Comparison of ENCODE assay signal across 1 cellular context in the genomic region with DNA sequence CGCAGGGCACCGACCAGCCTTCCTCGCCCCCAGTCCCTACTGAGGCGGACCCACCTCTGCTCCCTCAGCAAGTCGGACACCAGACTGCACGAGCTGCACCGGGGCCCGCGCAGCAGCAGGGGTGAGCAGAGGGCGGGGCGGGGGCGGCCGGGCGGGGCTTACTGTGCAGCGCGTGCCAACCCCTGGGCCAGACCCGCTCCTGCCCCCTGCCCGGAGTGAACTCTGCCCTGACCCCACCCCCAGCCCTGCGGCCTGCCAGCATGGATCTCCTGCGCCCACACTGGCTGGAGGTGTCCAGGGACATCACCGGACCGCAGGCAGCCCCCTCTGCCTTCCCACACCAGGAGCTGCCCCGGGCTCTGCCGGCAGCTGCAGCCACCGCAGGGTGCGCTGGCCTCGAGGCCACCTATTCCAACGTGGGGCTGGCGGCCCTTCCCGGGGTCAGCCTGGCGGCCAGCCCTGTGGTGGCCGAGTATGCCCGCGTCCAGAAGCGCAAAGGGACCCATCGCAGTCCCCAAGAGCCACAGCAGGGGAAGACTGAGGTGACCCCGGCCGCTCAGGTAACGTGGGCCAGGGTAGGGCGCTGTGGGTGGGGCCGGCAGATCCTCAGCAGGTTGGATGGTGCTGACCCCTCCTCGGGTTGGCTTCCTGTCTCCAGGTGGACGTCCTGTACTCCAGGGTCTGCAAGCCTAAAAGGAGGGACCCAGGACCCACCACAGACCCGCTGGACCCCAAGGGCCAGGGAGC.
TF ChIP-seq lines count a peak whose summit lies in the region.

No MANE protein-coding gene starts in this region.

TF ChIP-seq in HepG2, 621 proteins besides CTCF, POLR2A, EP300 and RAD21 (continued from another document and continues in another):
- TF ChIP-seq, protein P1, sequence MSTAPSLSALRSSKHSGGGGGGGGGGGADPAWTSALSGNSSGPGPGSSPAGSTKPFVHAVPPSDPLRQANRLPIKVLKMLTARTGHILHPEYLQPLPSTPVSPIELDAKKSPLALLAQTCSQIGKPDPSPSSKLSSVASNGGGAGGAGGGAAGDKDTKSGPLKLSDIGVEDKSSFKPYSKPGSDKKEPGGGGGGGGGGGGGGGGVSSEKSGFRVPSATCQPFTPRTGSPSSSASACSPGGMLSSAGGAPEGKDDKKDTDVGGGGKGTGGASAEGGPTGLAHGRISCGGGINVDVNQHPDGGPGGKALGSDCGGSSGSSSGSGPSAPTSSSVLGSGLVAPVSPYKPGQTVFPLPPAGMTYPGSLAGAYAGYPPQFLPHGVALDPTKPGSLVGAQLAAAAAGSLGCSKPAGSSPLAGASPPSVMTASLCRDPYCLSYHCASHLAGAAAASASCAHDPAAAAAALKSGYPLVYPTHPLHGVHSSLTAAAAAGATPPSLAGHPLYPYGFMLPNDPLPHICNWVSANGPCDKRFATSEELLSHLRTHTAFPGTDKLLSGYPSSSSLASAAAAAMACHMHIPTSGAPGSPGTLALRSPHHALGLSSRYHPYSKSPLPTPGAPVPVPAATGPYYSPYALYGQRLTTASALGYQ (CRISPR knock-in tag; IDR thresholded peaks at IDR 0.05), result no peak; the same call in 1 of the 2 replicates
- TF ChIP-seq ZC3H4 (CRISPR knock-in tag; IDR thresholded peaks at IDR 0.05; ENCODE audit: borderline replicate concordance) (peak; percentile 81; the same call in 1 of the 2 replicates), XRCC5 (optimal IDR thresholded peaks at IDR 0.05; ENCODE audit: low read length) (peak; percentile 33), ZBTB20 (CRISPR knock-in tag; IDR thresholded peaks at IDR 0.05; ENCODE audit: borderline replicate concordance, low read depth) (peak; percentile 84), NR2F6 (IDR thresholded peaks at IDR 0.05) (peak; percentile 78), NR2F6 (CRISPR knock-in tag; IDR thresholded peaks at IDR 0.05) (peak; percentile 96), PRPF4 (IDR thresholded peaks at IDR 0.05; ENCODE audit: low read depth, low read length, poor library complexity, severe bottlenecking) (no peak), HHEX (CRISPR knock-in tag; IDR thresholded peaks at IDR 0.05) (peak; percentile 11; the same call in 1 of the 2 replicates), ZNF724P (CRISPR knock-in tag; IDR thresholded peaks at IDR 0.05; ENCODE audit: borderline replicate concordance) (peak; percentile 84; the same call in 1 of the 2 replicates), HOXA3 (CRISPR knock-in tag; IDR thresholded peaks at IDR 0.05) (peak; percentile 82), SOX6 (IDR thresholded peaks at IDR 0.05) (no peak), SOX6 (CRISPR knock-in tag; IDR thresholded peaks at IDR 0.05) (peak; percentile 56), RFX5 (IDR thresholded peaks at IDR 0.05; ENCODE audit: low read depth, low read length) (no peak), ZNF75D (CRISPR knock-in tag; IDR thresholded peaks at IDR 0.05; ENCODE audit: borderline replicate concordance) (peak; percentile 82; the same call in 1 of the 2 replicates), ZNF615 (CRISPR knock-in tag; IDR thresholded peaks at IDR 0.05; ENCODE audit: borderline replicate concordance) (0 out of 2 replicates have a peak, but pooled peaks have one; percentile 84), ZNF224 (CRISPR knock-in tag; IDR thresholded peaks at IDR 0.05) (peak; percentile 80; the same call in 1 of the 2 replicates), MIER3 (CRISPR knock-in tag; IDR thresholded peaks at IDR 0.05; ENCODE audit: borderline replicate concordance) (peak; percentile 57; the same call in 1 of the 2 replicates), ARID2 (CRISPR knock-in tag; IDR thresholded peaks at IDR 0.05; ENCODE audit: borderline replicate concordance) (0 out of 2 replicates have a peak, but pooled peaks have one; percentile 68), ZNF577 (CRISPR knock-in tag; IDR thresholded peaks at IDR 0.05; ENCODE audit: borderline replicate concordance, low read depth) (peak; percentile 98), ZNF3 (CRISPR knock-in tag; IDR thresholded peaks at IDR 0.05) (no peak), TCF7L2 (IDR thresholded peaks at IDR 0.05; ENCODE audit: low read depth, low read length) (no peak), ZNF589 (CRISPR knock-in tag; conservative IDR thresholded peaks at IDR 0.05) (peak; percentile 97), TSC22D2 (CRISPR knock-in tag; IDR thresholded peaks at IDR 0.05; ENCODE audit: borderline replicate concordance) (peak; percentile 73; the same call in 1 of the 2 replicates), ZIK1 (CRISPR knock-in tag; IDR thresholded peaks at IDR 0.05; ENCODE audit: borderline replicate concordance, low read depth) (peak; percentile 46; the same call in 1 of the 2 replicates), FOXM1 (CRISPR knock-in tag; IDR thresholded peaks at IDR 0.05) (peak; percentile 64; the same call in 1 of the 2 replicates), ZNF251 (CRISPR knock-in tag; IDR thresholded peaks at IDR 0.05) (peak; percentile 75; the same call in 1 of the 2 replicates), ELF4 (CRISPR knock-in tag; IDR thresholded peaks at IDR 0.05; ENCODE audit: borderline replicate concordance) (peak; percentile 52; the same call in 1 of the 2 replicates), ZNF235 (CRISPR knock-in tag; IDR thresholded peaks at IDR 0.05; ENCODE audit: borderline replicate concordance) (no peak), ZNF883 (CRISPR knock-in tag; IDR thresholded peaks at IDR 0.05; ENCODE audit: not compliant biosample characterization) (peak; percentile 93), NCOA1 (CRISPR knock-in tag; IDR thresholded peaks at IDR 0.05) (no peak), ASH2L (IDR thresholded peaks at IDR 0.05; ENCODE audit: insufficient read length, low read depth, low read length) (peak; percentile 56), NR2C2 (CRISPR knock-in tag; IDR thresholded peaks at IDR 0.05; ENCODE audit: borderline replicate concordance) (peak; percentile 89), EHMT2 (IDR thresholded peaks at IDR 0.05; ENCODE audit: borderline replicate concordance, low read depth, low read length) (no peak), HMG20A (CRISPR knock-in tag; IDR thresholded peaks at IDR 0.05; ENCODE audit: borderline replicate concordance) (no peak; the same call in 1 of the 2 replicates), ZSCAN12 (CRISPR knock-in tag; IDR thresholded peaks at IDR 0.05) (no peak), GATA4 (IDR thresholded peaks at IDR 0.05; ENCODE audit: borderline replicate concordance, low read depth) (peak; percentile 68; the same call in 1 of the 2 replicates), PLRG1 (conservative IDR thresholded peaks at IDR 0.05) (no peak), SP4 (CRISPR knock-in tag; IDR thresholded peaks at IDR 0.05) (no peak; the same call in 1 of the 2 replicates), CENPX (CRISPR knock-in tag; IDR thresholded peaks at IDR 0.05) (no peak)
- TF ChIP-seq, protein P2, sequence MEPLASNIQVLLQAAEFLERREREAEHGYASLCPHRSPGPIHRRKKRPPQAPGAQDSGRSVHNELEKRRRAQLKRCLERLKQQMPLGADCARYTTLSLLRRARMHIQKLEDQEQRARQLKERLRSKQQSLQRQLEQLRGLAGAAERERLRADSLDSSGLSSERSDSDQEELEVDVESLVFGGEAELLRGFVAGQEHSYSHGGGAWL (CRISPR knock-in tag; IDR thresholded peaks at IDR 0.05), result no peak
- TF ChIP-seq, protein P3, sequence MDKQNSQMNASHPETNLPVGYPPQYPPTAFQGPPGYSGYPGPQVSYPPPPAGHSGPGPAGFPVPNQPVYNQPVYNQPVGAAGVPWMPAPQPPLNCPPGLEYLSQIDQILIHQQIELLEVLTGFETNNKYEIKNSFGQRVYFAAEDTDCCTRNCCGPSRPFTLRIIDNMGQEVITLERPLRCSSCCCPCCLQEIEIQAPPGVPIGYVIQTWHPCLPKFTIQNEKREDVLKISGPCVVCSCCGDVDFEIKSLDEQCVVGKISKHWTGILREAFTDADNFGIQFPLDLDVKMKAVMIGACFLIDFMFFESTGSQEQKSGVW (CRISPR knock-in tag; IDR thresholded peaks at IDR 0.05; ENCODE audit: borderline replicate concordance), result 0 out of 2 replicates have a peak, but pooled peaks have one; percentile 70
- TF ChIP-seq, protein P4, sequence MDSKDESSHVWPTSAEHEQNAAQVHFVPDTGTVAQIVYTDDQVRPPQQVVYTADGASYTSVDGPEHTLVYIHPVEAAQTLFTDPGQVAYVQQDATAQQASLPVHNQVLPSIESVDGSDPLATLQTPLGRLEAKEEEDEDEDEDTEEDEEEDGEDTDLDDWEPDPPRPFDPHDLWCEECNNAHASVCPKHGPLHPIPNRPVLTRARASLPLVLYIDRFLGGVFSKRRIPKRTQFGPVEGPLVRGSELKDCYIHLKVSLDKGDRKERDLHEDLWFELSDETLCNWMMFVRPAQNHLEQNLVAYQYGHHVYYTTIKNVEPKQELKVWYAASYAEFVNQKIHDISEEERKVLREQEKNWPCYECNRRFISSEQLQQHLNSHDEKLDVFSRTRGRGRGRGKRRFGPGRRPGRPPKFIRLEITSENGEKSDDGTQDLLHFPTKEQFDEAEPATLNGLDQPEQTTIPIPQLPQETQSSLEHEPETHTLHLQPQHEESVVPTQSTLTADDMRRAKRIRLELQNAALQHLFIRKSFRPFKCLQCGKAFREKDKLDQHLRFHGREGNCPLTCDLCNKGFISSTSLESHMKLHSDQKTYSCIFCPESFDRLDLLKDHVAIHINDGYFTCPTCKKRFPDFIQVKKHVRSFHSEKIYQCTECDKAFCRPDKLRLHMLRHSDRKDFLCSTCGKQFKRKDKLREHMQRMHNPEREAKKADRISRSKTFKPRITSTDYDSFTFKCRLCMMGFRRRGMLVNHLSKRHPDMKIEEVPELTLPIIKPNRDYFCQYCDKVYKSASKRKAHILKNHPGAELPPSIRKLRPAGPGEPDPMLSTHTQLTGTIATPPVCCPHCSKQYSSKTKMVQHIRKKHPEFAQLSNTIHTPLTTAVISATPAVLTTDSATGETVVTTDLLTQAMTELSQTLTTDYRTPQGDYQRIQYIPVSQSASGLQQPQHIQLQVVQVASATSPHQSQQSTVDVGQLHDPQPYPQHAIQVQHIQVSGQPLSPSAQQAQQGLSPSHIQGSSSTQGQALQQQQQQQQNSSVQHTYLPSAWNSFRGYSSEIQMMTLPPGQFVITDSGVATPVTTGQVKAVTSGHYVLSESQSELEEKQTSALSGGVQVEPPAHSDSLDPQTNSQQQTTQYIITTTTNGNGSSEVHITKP (CRISPR knock-in tag; IDR thresholded peaks at IDR 0.05; ENCODE audit: low read depth), result 0 out of 2 replicates have a peak, but pooled peaks have one; percentile 38
- TF ChIP-seq, protein P5, sequence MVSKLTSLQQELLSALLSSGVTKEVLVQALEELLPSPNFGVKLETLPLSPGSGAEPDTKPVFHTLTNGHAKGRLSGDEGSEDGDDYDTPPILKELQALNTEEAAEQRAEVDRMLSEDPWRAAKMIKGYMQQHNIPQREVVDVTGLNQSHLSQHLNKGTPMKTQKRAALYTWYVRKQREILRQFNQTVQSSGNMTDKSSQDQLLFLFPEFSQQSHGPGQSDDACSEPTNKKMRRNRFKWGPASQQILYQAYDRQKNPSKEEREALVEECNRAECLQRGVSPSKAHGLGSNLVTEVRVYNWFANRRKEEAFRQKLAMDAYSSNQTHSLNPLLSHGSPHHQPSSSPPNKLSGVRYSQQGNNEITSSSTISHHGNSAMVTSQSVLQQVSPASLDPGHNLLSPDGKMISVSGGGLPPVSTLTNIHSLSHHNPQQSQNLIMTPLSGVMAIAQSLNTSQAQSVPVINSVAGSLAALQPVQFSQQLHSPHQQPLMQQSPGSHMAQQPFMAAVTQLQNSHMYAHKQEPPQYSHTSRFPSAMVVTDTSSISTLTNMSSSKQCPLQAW (CRISPR knock-in tag; IDR thresholded peaks at IDR 0.05), result peak; percentile 86
- TF ChIP-seq, protein P6, sequence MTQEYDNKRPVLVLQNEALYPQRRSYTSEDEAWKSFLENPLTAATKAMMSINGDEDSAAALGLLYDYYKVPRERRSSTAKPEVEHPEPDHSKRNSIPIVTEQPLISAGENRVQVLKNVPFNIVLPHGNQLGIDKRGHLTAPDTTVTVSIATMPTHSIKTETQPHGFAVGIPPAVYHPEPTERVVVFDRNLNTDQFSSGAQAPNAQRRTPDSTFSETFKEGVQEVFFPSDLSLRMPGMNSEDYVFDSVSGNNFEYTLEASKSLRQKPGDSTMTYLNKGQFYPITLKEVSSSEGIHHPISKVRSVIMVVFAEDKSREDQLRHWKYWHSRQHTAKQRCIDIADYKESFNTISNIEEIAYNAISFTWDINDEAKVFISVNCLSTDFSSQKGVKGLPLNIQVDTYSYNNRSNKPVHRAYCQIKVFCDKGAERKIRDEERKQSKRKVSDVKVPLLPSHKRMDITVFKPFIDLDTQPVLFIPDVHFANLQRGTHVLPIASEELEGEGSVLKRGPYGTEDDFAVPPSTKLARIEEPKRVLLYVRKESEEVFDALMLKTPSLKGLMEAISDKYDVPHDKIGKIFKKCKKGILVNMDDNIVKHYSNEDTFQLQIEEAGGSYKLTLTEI (CRISPR knock-in tag; conservative IDR thresholded peaks at IDR 0.05), result 0 out of 2 replicates have a peak, but pooled peaks have one; percentile 62
- TF ChIP-seq, protein P7, sequence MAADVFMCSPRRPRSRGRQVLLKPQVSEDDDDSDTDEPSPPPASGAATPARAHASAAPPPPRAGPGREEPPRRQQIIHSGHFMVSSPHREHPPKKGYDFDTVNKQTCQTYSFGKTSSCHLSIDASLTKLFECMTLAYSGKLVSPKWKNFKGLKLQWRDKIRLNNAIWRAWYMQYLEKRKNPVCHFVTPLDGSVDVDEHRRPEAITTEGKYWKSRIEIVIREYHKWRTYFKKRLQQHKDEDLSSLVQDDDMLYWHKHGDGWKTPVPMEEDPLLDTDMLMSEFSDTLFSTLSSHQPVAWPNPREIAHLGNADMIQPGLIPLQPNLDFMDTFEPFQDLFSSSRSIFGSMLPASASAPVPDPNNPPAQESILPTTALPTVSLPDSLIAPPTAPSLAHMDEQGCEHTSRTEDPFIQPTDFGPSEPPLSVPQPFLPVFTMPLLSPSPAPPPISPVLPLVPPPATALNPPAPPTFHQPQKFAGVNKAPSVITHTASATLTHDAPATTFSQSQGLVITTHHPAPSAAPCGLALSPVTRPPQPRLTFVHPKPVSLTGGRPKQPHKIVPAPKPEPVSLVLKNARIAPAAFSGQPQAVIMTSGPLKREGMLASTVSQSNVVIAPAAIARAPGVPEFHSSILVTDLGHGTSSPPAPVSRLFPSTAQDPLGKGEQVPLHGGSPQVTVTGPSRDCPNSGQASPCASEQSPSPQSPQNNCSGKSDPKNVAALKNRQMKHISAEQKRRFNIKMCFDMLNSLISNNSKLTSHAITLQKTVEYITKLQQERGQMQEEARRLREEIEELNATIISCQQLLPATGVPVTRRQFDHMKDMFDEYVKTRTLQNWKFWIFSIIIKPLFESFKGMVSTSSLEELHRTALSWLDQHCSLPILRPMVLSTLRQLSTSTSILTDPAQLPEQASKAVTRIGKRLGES (CRISPR knock-in tag; IDR thresholded peaks at IDR 0.05; ENCODE audit: borderline replicate concordance), result peak; percentile 89; the same call in 1 of the 2 replicates
- TF ChIP-seq, protein P8, sequence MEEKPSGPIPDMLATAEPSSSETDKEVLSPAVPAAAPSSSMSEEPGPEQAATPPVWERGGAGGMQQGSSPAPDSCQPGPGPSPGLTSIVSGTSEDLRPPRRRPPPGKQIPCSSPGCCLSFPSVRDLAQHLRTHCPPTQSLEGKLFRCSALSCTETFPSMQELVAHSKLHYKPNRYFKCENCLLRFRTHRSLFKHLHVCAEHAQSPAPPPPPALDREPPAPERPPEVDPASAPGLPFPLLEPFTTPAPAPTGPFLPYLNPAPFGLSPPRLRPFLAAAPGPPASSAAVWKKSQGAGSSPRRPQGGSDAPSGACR (CRISPR knock-in tag; IDR thresholded peaks at IDR 0.05), result peak; percentile 45
- TF ChIP-seq, protein P9, sequence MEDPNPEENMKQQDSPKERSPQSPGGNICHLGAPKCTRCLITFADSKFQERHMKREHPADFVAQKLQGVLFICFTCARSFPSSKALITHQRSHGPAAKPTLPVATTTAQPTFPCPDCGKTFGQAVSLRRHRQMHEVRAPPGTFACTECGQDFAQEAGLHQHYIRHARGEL (CRISPR knock-in tag; IDR thresholded peaks at IDR 0.05), result peak; percentile 85
